ENCODE assay signal across 1 cellular context in the genomic region with DNA sequence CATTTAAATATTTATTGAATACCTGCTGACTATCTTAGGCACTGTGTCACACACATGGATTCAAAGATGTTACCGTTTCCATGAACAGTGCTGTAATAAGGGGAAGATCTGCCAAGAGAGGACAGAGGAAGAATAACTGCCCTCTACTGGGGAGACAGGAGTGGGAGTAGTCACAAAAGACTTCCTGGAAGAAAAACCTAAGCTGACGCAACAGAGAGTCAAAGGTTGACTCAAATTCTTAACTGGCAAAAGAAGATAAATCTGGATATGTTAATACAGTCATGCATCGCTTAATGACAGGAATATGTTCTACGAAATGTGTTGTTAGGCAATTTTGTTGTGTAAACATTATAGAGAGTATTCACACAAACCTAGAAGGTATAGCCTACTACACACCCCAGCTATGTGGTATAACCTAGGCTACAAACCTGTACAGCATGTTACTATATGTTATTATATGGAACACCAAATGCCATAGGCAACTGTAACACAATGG.
TF ChIP-seq lines count a peak whose summit lies in the region.

No MANE protein-coding gene starts in this region.

TF ChIP-seq in A549, 52 proteins besides CTCF, POLR2A, EP300 and RAD21 (continued from another document):
- TF ChIP-seq, protein P1, sequence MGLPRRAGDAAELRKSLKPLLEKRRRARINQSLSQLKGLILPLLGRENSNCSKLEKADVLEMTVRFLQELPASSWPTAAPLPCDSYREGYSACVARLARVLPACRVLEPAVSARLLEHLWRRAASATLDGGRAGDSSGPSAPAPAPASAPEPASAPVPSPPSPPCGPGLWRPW (IDR thresholded peaks at IDR 0.05) = no peak
- no peak for TF ChIP-seq BHLHE40 (IDR thresholded peaks at IDR 0.05; ENCODE audit: low read depth, low read length)
